Comparison of ENCODE assay signal across 1 cellular context in the genomic region with DNA sequence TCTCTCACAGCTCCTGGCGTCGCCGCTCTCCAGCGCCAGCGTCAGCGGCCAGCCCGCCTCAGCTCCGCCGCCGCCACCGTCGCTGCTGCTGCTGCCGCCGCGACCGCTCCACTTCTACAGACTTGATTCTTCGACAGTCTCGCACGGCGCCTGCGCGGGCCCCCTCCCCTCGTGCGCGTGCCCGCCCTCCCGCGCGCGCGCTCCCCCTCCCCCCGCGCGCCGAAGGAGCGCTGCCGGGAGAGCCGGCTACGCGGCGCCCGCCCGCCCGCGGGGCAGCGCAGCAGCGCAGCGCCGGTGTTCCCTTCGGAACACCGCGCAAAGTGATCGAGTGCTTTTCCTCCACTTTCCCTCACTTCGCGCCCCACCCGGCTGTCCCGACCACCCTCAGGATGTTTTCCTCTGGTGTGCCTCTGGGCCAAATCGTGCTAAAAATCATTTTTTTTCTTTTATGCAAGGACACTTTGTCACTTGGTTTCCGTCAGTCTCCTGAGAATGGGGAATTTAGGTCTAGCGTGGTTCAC.
TF ChIP-seq lines count a peak whose summit lies in the region.

A gene (minus strand): TSS at position 118 of the 521 bp plus-strand sequence. CDS start 684 bp downstream, outside the sequence.

TF ChIP-seq in HepG2, 621 proteins besides CTCF, POLR2A, EP300 and RAD21 (continued from another document):
- TF ChIP-seq, protein P1, sequence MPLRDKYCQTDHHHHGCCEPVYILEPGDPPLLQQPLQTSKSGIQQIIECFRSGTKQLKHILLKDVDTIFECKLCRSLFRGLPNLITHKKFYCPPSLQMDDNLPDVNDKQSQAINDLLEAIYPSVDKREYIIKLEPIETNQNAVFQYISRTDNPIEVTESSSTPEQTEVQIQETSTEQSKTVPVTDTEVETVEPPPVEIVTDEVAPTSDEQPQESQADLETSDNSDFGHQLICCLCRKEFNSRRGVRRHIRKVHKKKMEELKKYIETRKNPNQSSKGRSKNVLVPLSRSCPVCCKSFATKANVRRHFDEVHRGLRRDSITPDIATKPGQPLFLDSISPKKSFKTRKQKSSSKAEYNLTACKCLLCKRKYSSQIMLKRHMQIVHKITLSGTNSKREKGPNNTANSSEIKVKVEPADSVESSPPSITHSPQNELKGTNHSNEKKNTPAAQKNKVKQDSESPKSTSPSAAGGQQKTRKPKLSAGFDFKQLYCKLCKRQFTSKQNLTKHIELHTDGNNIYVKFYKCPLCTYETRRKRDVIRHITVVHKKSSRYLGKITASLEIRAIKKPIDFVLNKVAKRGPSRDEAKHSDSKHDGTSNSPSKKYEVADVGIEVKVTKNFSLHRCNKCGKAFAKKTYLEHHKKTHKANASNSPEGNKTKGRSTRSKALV (CRISPR knock-in tag; IDR thresholded peaks at IDR 0.05): peak; percentile 50; the same call in 1 of the 2 replicates
- peak; percentile 73 for TF ChIP-seq TAF1 (CRISPR knock-in tag; IDR thresholded peaks at IDR 0.05)
- TF ChIP-seq POLR2G (IDR thresholded peaks at IDR 0.05; ENCODE audit: low read depth, low read length): peak; percentile 95
- 0 out of 2 replicates have a peak, but pooled peaks have one; percentile 19 for TF ChIP-seq ZNF766 (CRISPR knock-in tag; IDR thresholded peaks at IDR 0.05; ENCODE audit: borderline replicate concordance)
- TF ChIP-seq HOXA3 (CRISPR knock-in tag; IDR thresholded peaks at IDR 0.05): peak; percentile 46; the same call in 1 of the 2 replicates
- no peak for TF ChIP-seq ATF1 (CRISPR knock-in tag; IDR thresholded peaks at IDR 0.05)
- peak; percentile 36; the same call in 1 of the 2 replicates for TF ChIP-seq ZIK1 (CRISPR knock-in tag; IDR thresholded peaks at IDR 0.05; ENCODE audit: borderline replicate concordance, low read depth)
- TF ChIP-seq DNMT1 (CRISPR knock-in tag; IDR thresholded peaks at IDR 0.05): no peak
- no peak for TF ChIP-seq ZSCAN31 (CRISPR knock-in tag; IDR thresholded peaks at IDR 0.05; ENCODE audit: low read depth)
- TF ChIP-seq, protein P2, sequence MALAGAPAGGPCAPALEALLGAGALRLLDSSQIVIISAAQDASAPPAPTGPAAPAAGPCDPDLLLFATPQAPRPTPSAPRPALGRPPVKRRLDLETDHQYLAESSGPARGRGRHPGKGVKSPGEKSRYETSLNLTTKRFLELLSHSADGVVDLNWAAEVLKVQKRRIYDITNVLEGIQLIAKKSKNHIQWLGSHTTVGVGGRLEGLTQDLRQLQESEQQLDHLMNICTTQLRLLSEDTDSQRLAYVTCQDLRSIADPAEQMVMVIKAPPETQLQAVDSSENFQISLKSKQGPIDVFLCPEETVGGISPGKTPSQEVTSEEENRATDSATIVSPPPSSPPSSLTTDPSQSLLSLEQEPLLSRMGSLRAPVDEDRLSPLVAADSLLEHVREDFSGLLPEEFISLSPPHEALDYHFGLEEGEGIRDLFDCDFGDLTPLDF (CRISPR knock-in tag; IDR thresholded peaks at IDR 0.05): 0 out of 2 replicates have a peak, but pooled peaks have one; percentile 18
- peak; percentile 98 for TF ChIP-seq AGO2 (optimal IDR thresholded peaks at IDR 0.05; ENCODE audit: low read depth, low read length)
- no peak for TF ChIP-seq EZH2 (conservative IDR thresholded peaks at IDR 0.05; ENCODE audit: low read depth, low read length)
- TF ChIP-seq ZNF354B (CRISPR knock-in tag; IDR thresholded peaks at IDR 0.05): 0 out of 2 replicates have a peak, but pooled peaks have one; percentile 27
- 0 out of 2 replicates have a peak, but pooled peaks have one; percentile 37 for TF ChIP-seq ZNF326 (CRISPR knock-in tag; IDR thresholded peaks at IDR 0.05; ENCODE audit: borderline replicate concordance)
TF ChIP-seq in HepG2: peak in this region for 82.
